Comparison of ENCODE assay signal across 1 cellular context in the genomic region with DNA sequence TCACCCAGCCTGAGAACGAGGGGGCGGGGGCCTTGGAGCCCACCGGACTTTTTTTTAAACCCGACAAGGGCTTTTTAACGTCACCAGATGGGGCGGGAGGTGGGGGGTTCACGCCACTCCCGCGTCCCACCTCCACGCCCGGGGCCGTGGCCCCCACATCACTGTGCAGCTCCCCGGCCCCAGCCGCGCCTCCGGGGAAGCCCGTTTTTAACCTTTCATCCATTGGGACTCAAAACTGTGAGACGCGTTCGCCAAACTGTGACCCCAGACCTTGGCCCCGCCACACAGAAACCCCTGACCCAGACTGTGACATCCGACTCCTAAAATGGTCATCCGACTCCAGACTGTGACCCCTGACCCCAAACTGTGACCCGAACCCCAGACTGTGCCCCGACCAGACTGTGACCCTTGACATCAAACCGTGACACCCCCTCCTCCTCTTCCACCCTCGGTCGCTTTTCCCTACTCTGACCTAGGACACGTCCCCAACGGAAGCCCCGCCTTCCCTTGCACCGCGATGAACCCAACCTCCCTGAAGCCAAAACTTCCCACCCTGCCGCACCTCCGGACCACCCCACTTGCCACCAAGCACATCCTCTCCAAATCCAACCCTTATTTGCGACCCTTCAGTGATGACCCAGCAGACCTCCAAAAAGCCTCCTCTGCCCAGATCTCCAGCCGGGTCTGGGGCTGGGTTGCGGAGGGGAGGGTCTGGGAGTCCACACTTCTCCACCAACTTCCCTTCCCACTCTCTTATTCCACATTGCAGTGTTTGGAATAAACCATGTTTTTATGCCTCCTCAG.
A peak's percentile ranks its signal among the peaks of the same experiment; 100 is the strongest.
TF ChIP-seq lines count a peak whose summit lies in the region.

No MANE protein-coding gene starts in this region.

TF ChIP-seq in HepG2, 621 proteins besides CTCF, POLR2A, EP300 and RAD21 (continues in another document):
- no peak for TF ChIP-seq KDM5A (IDR thresholded peaks at IDR 0.05; ENCODE audit: borderline replicate concordance, low read length)
- TF ChIP-seq, protein P1, sequence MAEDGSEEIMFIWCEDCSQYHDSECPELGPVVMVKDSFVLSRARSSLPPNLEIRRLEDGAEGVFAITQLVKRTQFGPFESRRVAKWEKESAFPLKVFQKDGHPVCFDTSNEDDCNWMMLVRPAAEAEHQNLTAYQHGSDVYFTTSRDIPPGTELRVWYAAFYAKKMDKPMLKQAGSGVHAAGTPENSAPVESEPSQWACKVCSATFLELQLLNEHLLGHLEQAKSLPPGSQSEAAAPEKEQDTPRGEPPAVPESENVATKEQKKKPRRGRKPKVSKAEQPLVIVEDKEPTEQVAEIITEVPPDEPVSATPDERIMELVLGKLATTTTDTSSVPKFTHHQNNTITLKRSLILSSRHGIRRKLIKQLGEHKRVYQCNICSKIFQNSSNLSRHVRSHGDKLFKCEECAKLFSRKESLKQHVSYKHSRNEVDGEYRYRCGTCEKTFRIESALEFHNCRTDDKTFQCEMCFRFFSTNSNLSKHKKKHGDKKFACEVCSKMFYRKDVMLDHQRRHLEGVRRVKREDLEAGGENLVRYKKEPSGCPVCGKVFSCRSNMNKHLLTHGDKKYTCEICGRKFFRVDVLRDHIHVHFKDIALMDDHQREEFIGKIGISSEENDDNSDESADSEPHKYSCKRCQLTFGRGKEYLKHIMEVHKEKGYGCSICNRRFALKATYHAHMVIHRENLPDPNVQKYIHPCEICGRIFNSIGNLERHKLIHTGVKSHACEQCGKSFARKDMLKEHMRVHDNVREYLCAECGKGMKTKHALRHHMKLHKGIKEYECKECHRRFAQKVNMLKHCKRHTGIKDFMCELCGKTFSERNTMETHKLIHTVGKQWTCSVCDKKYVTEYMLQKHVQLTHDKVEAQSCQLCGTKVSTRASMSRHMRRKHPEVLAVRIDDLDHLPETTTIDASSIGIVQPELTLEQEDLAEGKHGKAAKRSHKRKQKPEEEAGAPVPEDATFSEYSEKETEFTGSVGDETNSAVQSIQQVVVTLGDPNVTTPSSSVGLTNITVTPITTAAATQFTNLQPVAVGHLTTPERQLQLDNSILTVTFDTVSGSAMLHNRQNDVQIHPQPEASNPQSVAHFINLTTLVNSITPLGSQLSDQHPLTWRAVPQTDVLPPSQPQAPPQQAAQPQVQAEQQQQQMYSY (CRISPR knock-in tag; IDR thresholded peaks at IDR 0.05), result no peak
- TF ChIP-seq, protein P2, sequence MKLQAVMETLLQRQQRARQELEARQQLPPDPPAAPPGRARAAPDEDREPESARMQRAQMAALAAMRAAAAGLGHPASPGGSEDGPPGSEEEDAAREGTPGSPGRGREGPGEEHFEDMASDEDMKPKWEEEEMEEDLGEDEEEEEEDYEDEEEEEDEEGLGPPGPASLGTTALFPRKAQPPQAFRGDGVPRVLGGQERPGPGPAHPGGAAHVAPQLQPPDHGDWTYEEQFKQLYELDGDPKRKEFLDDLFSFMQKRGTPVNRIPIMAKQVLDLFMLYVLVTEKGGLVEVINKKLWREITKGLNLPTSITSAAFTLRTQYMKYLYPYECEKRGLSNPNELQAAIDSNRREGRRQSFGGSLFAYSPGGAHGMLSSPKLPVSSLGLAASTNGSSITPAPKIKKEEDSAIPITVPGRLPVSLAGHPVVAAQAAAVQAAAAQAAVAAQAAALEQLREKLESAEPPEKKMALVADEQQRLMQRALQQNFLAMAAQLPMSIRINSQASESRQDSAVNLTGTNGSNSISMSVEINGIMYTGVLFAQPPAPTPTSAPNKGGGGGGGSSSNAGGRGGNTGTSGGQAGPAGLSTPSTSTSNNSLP (IDR thresholded peaks at IDR 0.05; ENCODE audit: low read depth, low read length), result no peak
- TF ChIP-seq NFIC (IDR thresholded peaks at IDR 0.05; ENCODE audit: low read length), result no peak
- 0 out of 2 replicates have a peak, but pooled peaks have one; percentile 29 for TF ChIP-seq POLR2AphosphoS5 (IDR thresholded peaks at IDR 0.05; ENCODE audit: low read depth, low read length)
- TF ChIP-seq NFKB2 (CRISPR knock-in tag; IDR thresholded peaks at IDR 0.05; ENCODE audit: borderline replicate concordance), result peak; percentile 26; the same call in 1 of the 2 replicates
- TF ChIP-seq TBX2 (CRISPR knock-in tag; IDR thresholded peaks at IDR 0.05; ENCODE audit: borderline replicate concordance), result peak; percentile 22; the same call in 1 of the 2 replicates
- TF ChIP-seq KLF6 (CRISPR knock-in tag; IDR thresholded peaks at IDR 0.05), result no peak
- TF ChIP-seq ZNF12 (CRISPR knock-in tag; IDR thresholded peaks at IDR 0.05), result no peak
- TF ChIP-seq ZBTB7B (CRISPR knock-in tag; IDR thresholded peaks at IDR 0.05), result peak; percentile 50; the same call in 1 of the 2 replicates
- no peak for TF ChIP-seq ETV5 (CRISPR knock-in tag; IDR thresholded peaks at IDR 0.05; ENCODE audit: borderline replicate concordance)
- TF ChIP-seq HOXA7 (CRISPR knock-in tag; IDR thresholded peaks at IDR 0.05), result no peak
- TF ChIP-seq TBL1XR1 (IDR thresholded peaks at IDR 0.05; ENCODE audit: borderline replicate concordance, low read length, partially characterized antibody), result no peak
- TF ChIP-seq, protein P3, sequence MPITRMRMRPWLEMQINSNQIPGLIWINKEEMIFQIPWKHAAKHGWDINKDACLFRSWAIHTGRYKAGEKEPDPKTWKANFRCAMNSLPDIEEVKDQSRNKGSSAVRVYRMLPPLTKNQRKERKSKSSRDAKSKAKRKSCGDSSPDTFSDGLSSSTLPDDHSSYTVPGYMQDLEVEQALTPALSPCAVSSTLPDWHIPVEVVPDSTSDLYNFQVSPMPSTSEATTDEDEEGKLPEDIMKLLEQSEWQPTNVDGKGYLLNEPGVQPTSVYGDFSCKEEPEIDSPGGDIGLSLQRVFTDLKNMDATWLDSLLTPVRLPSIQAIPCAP (CRISPR knock-in tag; IDR thresholded peaks at IDR 0.05; ENCODE audit: low read depth), result no peak
- TF ChIP-seq, protein P4, sequence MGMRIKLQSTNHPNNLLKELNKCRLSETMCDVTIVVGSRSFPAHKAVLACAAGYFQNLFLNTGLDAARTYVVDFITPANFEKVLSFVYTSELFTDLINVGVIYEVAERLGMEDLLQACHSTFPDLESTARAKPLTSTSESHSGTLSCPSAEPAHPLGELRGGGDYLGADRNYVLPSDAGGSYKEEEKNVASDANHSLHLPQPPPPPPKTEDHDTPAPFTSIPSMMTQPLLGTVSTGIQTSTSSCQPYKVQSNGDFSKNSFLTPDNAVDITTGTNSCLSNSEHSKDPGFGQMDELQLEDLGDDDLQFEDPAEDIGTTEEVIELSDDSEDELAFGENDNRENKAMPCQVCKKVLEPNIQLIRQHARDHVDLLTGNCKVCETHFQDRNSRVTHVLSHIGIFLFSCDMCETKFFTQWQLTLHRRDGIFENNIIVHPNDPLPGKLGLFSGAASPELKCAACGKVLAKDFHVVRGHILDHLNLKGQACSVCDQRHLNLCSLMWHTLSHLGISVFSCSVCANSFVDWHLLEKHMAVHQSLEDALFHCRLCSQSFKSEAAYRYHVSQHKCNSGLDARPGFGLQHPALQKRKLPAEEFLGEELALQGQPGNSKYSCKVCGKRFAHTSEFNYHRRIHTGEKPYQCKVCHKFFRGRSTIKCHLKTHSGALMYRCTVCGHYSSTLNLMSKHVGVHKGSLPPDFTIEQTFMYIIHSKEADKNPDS (CRISPR knock-in tag; IDR thresholded peaks at IDR 0.05), result no peak
- no peak for TF ChIP-seq RFX1 (IDR thresholded peaks at IDR 0.05)
- TF ChIP-seq MIER3 (CRISPR knock-in tag; IDR thresholded peaks at IDR 0.05; ENCODE audit: borderline replicate concordance), result no peak
- TF ChIP-seq ZNF350 (CRISPR knock-in tag; IDR thresholded peaks at IDR 0.05; ENCODE audit: borderline replicate concordance, low read depth), result no peak
- TF ChIP-seq, protein P5, sequence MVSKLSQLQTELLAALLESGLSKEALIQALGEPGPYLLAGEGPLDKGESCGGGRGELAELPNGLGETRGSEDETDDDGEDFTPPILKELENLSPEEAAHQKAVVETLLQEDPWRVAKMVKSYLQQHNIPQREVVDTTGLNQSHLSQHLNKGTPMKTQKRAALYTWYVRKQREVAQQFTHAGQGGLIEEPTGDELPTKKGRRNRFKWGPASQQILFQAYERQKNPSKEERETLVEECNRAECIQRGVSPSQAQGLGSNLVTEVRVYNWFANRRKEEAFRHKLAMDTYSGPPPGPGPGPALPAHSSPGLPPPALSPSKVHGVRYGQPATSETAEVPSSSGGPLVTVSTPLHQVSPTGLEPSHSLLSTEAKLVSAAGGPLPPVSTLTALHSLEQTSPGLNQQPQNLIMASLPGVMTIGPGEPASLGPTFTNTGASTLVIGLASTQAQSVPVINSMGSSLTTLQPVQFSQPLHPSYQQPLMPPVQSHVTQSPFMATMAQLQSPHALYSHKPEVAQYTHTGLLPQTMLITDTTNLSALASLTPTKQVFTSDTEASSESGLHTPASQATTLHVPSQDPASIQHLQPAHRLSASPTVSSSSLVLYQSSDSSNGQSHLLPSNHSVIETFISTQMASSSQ (IDR thresholded peaks at IDR 0.05; ENCODE audit: low read depth), result no peak
- TF ChIP-seq, protein P5 (CRISPR knock-in tag; IDR thresholded peaks at IDR 0.05; ENCODE audit: borderline replicate concordance), result no peak
- no peak for TF ChIP-seq ZNF180 (CRISPR knock-in tag; IDR thresholded peaks at IDR 0.05; ENCODE audit: borderline replicate concordance, low read depth)
- TF ChIP-seq ZNF24 (IDR thresholded peaks at IDR 0.05), result no peak
- no peak for TF ChIP-seq CBX5 (CRISPR knock-in tag; IDR thresholded peaks at IDR 0.05; ENCODE audit: borderline replicate concordance)
- TF ChIP-seq, protein P6, sequence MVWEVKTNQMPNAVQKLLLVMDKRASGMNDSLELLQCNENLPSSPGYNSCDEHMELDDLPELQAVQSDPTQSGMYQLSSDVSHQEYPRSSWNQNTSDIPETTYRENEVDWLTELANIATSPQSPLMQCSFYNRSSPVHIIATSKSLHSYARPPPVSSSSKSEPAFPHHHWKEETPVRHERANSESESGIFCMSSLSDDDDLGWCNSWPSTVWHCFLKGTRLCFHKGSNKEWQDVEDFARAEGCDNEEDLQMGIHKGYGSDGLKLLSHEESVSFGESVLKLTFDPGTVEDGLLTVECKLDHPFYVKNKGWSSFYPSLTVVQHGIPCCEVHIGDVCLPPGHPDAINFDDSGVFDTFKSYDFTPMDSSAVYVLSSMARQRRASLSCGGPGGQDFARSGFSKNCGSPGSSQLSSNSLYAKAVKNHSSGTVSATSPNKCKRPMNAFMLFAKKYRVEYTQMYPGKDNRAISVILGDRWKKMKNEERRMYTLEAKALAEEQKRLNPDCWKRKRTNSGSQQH (CRISPR knock-in tag; IDR thresholded peaks at IDR 0.05; ENCODE audit: low read depth), result no peak
- peak; percentile 41; the same call in 1 of the 2 replicates for TF ChIP-seq HNF4A (CRISPR knock-in tag; IDR thresholded peaks at IDR 0.05)
- TF ChIP-seq CCDC6 (CRISPR knock-in tag; IDR thresholded peaks at IDR 0.05), result no peak
- TF ChIP-seq ZNF563 (CRISPR knock-in tag; IDR thresholded peaks at IDR 0.05), result no peak
- TF ChIP-seq ARNT (IDR thresholded peaks at IDR 0.05), result no peak
- TF ChIP-seq NR2F6 (IDR thresholded peaks at IDR 0.05), result peak; percentile 85
- peak; percentile 79 for TF ChIP-seq NR2F6 (CRISPR knock-in tag; IDR thresholded peaks at IDR 0.05)
- TF ChIP-seq, protein P7, sequence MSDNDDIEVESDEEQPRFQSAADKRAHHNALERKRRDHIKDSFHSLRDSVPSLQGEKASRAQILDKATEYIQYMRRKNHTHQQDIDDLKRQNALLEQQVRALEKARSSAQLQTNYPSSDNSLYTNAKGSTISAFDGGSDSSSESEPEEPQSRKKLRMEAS (IDR thresholded peaks at IDR 0.05), result 0 out of 2 replicates have a peak, but pooled peaks have one; percentile 16
- TF ChIP-seq, protein P8, sequence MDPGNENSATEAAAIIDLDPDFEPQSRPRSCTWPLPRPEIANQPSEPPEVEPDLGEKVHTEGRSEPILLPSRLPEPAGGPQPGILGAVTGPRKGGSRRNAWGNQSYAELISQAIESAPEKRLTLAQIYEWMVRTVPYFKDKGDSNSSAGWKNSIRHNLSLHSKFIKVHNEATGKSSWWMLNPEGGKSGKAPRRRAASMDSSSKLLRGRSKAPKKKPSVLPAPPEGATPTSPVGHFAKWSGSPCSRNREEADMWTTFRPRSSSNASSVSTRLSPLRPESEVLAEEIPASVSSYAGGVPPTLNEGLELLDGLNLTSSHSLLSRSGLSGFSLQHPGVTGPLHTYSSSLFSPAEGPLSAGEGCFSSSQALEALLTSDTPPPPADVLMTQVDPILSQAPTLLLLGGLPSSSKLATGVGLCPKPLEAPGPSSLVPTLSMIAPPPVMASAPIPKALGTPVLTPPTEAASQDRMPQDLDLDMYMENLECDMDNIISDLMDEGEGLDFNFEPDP (CRISPR knock-in tag; conservative IDR thresholded peaks at IDR 0.05), result no peak
- TF ChIP-seq, protein P9, sequence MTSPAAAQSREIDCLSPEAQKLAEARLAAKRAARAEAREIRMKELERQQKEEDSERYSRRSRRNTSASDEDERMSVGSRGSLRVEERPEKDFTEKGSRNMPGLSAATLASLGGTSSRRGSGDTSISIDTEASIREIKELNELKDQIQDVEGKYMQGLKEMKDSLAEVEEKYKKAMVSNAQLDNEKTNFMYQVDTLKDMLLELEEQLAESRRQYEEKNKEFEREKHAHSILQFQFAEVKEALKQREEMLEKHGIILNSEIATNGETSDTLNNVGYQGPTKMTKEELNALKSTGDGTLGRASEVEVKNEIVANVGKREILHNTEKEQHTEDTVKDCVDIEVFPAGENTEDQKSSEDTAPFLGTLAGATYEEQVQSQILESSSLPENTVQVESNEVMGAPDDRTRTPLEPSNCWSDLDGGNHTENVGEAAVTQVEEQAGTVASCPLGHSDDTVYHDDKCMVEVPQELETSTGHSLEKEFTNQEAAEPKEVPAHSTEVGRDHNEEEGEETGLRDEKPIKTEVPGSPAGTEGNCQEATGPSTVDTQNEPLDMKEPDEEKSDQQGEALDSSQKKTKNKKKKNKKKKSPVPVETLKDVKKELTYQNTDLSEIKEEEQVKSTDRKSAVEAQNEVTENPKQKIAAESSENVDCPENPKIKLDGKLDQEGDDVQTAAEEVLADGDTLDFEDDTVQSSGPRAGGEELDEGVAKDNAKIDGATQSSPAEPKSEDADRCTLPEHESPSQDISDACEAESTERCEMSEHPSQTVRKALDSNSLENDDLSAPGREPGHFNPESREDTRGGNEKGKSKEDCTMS (CRISPR knock-in tag; conservative IDR thresholded peaks at IDR 0.05), result no peak
- no peak for TF ChIP-seq RFX5 (IDR thresholded peaks at IDR 0.05; ENCODE audit: low read depth, low read length)
- TF ChIP-seq ZNF670 (CRISPR knock-in tag; IDR thresholded peaks at IDR 0.05; ENCODE audit: borderline replicate concordance), result no peak
